8 cellular contexts compared by ENCODE assay signal in the genomic region with DNA sequence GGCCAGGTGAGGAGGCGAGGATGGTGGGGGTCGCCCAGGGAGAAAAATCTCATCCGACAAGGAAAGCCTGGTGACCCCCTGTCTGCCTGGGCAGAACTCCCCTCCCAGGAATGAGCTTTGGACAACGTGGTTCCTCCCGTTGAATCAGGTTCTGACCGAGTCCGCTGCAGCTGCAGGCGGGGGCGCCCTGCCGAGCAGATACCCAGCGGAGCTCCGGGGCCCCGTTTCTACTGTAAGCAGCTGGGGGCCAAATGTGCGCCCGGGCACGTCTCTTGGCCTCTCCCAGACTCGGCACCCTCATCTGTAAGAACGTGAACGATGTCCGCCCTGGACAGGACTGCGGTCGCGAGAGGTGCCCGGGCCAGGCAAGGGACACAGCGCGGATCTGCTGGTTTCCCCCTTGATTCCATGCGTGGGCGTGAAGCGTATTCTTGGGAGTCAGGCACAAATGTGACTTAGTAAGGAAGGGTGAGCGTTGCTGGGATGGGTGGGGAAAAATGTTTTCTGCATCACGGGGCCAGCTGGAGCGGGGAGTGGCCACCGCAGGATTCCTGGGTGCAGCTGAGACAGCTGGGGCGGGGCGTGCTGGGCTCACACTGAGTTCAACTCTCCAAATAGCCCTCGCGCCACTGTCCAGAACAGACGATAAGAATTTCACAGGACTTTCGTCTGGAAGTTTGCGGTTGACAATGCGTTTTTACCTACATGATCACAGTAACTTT. TPM values are rescaled to one million over a fixed set of nuclear protein-coding genes. Genes with fewer than 3 reads are reported as not detected.
A peak's percentile ranks its signal among the peaks of the same experiment; 100 is the strongest.
DNase-seq lines count a peak whose midpoint lies in the region; ATAC-seq and TF ChIP-seq lines count a peak whose summit lies in the region.

No MANE protein-coding gene starts in this region.

- peaks cover 56% of the 10 kb centered on the region for H3K27me3 Mint-ChIP-seq in progenitor cell of endocrine pancreas

- H3K27ac Mint-ChIP-seq in progenitor cell of endocrine pancreas: peak overlapping the region; percentile 86

- no peaks in the 10 kb centered on the region for H3K9me2 ChIP-seq in GM23248 (ENCODE audit: insufficient read depth)

- ATAC-seq in GM21528 (IDR thresholded peaks at IDR 0.05; ENCODE audit: low FRiP score, unreplicated experiment): no peak
- ATAC-seq in GM18868 (IDR thresholded peaks at IDR 0.05; ENCODE audit: unreplicated experiment): no peak

- H3K27ac ChIP-seq in GM23248 (peak overlapping the region; percentile 81), cardiac muscle cell (peak overlapping the region; percentile 84)

- H3K27me3 ChIP-seq in GM23248 (replicated peaks; ENCODE audit: insufficient read depth) (no peaks in the 10 kb centered on the region), cardiac muscle cell (peaks cover 9% of the 10 kb centered on the region)

- H3K4me2 ChIP-seq in GM23248 (ENCODE audit: unreplicated experiment): peak overlapping the region; percentile 97

- DNase-seq in GM23248 (peak; percentile 96), cardiac muscle cell (ENCODE audit: low read depth in 1 of 2, low spot score in 1 of 2) (peak; percentile 78 to 81), progenitor cell of endocrine pancreas (ENCODE audit: low spot score, unreplicated experiment) (no peak), NOMO-1 treated with DMSO at 0.1 percent for 48 hours (lab: John Stamatoyannopoulos, UW; ENCODE audit: unreplicated experiment) (no peak)
- DNase-seq in activated effector memory CD4-positive, alpha-beta T cell treated with Interleukin-2 at 50 U/mL for 16 hours: no peak

- peak overlapping the region; percentile 82 for H2AFZ ChIP-seq in GM23248

- peak overlapping the region; percentile 78 for H3K4me3 Mint-ChIP-seq in progenitor cell of endocrine pancreas (ENCODE audit: low read depth)

- H4K20me1 ChIP-seq in GM23248 (ENCODE audit: insufficient read depth): no peaks in the 10 kb centered on the region

- no peaks in the 10 kb centered on the region for H3K36me3 Mint-ChIP-seq in progenitor cell of endocrine pancreas (ENCODE audit: insufficient read depth)

- H3K4me1 ChIP-seq in GM23248 (ENCODE audit: insufficient read depth): peaks cover 11% of the 10 kb centered on the region
- peaks cover 15% of the 10 kb centered on the region for H3K4me1 ChIP-seq in cardiac muscle cell (ENCODE audit: low read depth)

- H3K9me3 ChIP-seq in GM23248 (ENCODE audit: low read depth) (no peaks in the 10 kb centered on the region), cardiac muscle cell (ENCODE audit: low read depth) (no peaks in the 10 kb centered on the region)

- peaks cover 11% of the 10 kb centered on the region for H3K4me1 Mint-ChIP-seq in progenitor cell of endocrine pancreas (ENCODE audit: low read depth)

- 2% methylated on average over 39 to 40 of the region's 41 CpGs for WGBS in GM23248 (ENCODE audit: low coverage in 1 of 2, low lambda C conversion rate in 2 of 2, missing lambda C conversion rate in 2 of 2), 2 experiments

- TF ChIP-seq CTCF in WI38 (IDR thresholded peaks at IDR 0.05; ENCODE audit: low read depth, low read length) (no peak), cardiac muscle cell (IDR thresholded peaks at IDR 0.05; ENCODE audit: low read depth, low read length) (no peak), progenitor cell of endocrine pancreas (IDR thresholded peaks at IDR 0.05; ENCODE audit: unreplicated experiment) (no peak)

- in situ Hi-C loops in GM23248 (cut with MboI): no loop called here

- H3K9me3 Mint-ChIP-seq in progenitor cell of endocrine pancreas (ENCODE audit: low read depth): no peaks in the 10 kb centered on the region

- H3K36me3 ChIP-seq in GM23248 (ENCODE audit: low read depth) (no peaks in the 10 kb centered on the region), cardiac muscle cell (no peaks in the 10 kb centered on the region)

- H3K79me2 ChIP-seq in GM23248 (ENCODE audit: insufficient read depth): no peaks in the 10 kb centered on the region

- H3K9ac ChIP-seq in GM23248: peak overlapping the region; percentile 84

- H3F3A ChIP-seq in GM23248 (ENCODE audit: insufficient read depth): 0 out of 2 replicates have a peak, but pooled peaks cover 6% of the 10 kb centered on the region

- H3K4me3 ChIP-seq in GM23248 (peak overlapping the region; percentile 73), WI38 (ENCODE audit: low read depth, low read length) (peak overlapping the region; percentile 61), cardiac muscle cell (peak overlapping the region; percentile 21)

RNA-seq across cellular contexts. Expression of a gene that starts 20.2 kb away (rescaled TPM):
- 608 and 817 TPM in 2 replicates for total RNA-seq in GM23248 (2014; rRNA removed; shearing (Covaris generic))
- polyA plus RNA-seq in GM23248 (2016; fragmentation: Nextera tagmentation; extraction: Ambion mirVana) (456 and 464 TPM in 2 replicates), cardiac muscle cell (185 and 240 TPM in 2 replicates)
- total RNA-seq in cardiac muscle cell (212 and 450 TPM in 2 replicates), progenitor cell of endocrine pancreas (7.2 and 10.7 TPM in 2 replicates)

RNA-seq across cellular contexts. Expression of a gene that starts 33.7 kb away (rescaled TPM):
- total RNA-seq in GM23248 (2014; rRNA removed; shearing (Covaris generic)): not detected in 2 replicates
- not detected in 2 replicates for polyA plus RNA-seq in GM23248 (2016; fragmentation: Nextera tagmentation; extraction: Ambion mirVana)
- not detected in 2 replicates for total RNA-seq in cardiac muscle cell
- polyA plus RNA-seq in cardiac muscle cell: not detected in 2 replicates
- not detected in 2 replicates for total RNA-seq in progenitor cell of endocrine pancreas

Comparison
In these comparisons a context has a peak if more than half of its experiments do, and no peak if none do; other contexts are left out.
1. DNase-seq: peak in GM23248 (single experiment) and cardiac muscle cell (2 of 2); none in progenitor cell of endocrine pancreas (single experiment), activated effector memory CD4-positive, alpha-beta T cell treated with Interleukin-2 at 50 U/mL for 16 hours (single experiment) and NOMO-1 treated with DMSO at 0.1 percent for 48 hours (single experiment).
2. H3K4me3 ChIP-seq: peak in every context shown above with its lines; median percentile 73 in GM23248; 61 in WI38; 21 in cardiac muscle cell.
3. RNA of a gene that starts 20.2 kb away (total RNA-seq): 608 to 817 TPM in GM23248 and 212 to 450 TPM in cardiac muscle cell; 7.2 to 10.7 TPM in progenitor cell of endocrine pancreas; every median in the first group is over 10 times any median in the second.